Comparison of ENCODE assay signal across 27 cellular contexts in genomic region chr18:74268933-74269620, GRCh38. TPM values are rescaled to one million over a fixed set of nuclear protein-coding genes. Genes with fewer than 3 reads are reported as not detected.
DNase-seq lines count a peak whose midpoint lies in the region; ATAC-seq and TF ChIP-seq lines count a peak whose summit lies in the region.
"Had no signal": no experiment of that assay in that cellular context is flagged by ENCODE, and none has a peak within 500 bp of the region (broad histone marks: within the 10 kb centered on the region; RNA-seq: fewer than 3 reads in every experiment).

No MANE protein-coding gene starts in this region.

- peaks cover 45% of the 10 kb centered on the region for H3K36me3 Mint-ChIP-seq in WTC11
- peaks cover 1% of the 10 kb centered on the region for H3K36me3 Mint-ChIP-seq in mesothelial cell of epicardium
- no peaks in the 10 kb centered on the region for H3K36me3 Mint-ChIP-seq in activated CD4-positive, alpha-beta T cell treated with anti-CD3 and anti-CD28 coated beads for 36 hours (ENCODE audit: low read depth)
- H3K36me3 Mint-ChIP-seq: natural killer cell treated with Interleukin-12 subunit alpha and Interleukin-12 subunit beta and Interleukin-15 and Interleukin-18, amount 100 ng/mL, for 72 hours had no signal

- no peak overlapping the region for H3K4me2 ChIP-seq in hepatocyte
- H3K4me2 ChIP-seq: KMS-11 had no signal

- WGBS in hepatocyte (ENCODE audit: low lambda C conversion rate, missing lambda C conversion rate), result 71% methylated on average over 11 of the region's 11 CpGs

- H3K4me3 ChIP-seq in BE2C (ENCODE audit: low read depth, low read length), result no peak overlapping the region
- no peak overlapping the region for H3K4me3 ChIP-seq in hepatocyte
- H3K4me3 ChIP-seq: coronary artery, GM12878 had no signal

- POLR2A ChIA-PET in WTC11 (lab: Charles Lee), result no interaction called here
- POLR2A ChIA-PET in activated CD4-positive, alpha-beta T cell treated with anti-CD3 and anti-CD28 coated beads for 36 hours (lab: Charles Lee), result no interaction called here

- peaks cover 88% of the 10 kb centered on the region for H3K79me2 ChIP-seq in hepatocyte

- H3K27me3 ChIP-seq in BE2C (no peaks in the 10 kb centered on the region), hepatocyte (no peaks in the 10 kb centered on the region)

- H3K4me1 ChIP-seq in BE2C, result peaks cover 4% of the 10 kb centered on the region
- H3K4me1 ChIP-seq in hepatocyte (ENCODE audit: insufficient read depth), result peaks cover 5% of the 10 kb centered on the region

- no peak overlapping the region for H2AFZ ChIP-seq in hepatocyte

- no peak overlapping the region for H3K27ac ChIP-seq in hepatocyte
- H3K27ac ChIP-seq: coronary artery, KMS-11 had no signal

- H3K9me3 ChIP-seq in BE2C (no peaks in the 10 kb centered on the region), hepatocyte (ENCODE audit: low read depth) (no peaks in the 10 kb centered on the region)

- H3K4me1 Mint-ChIP-seq in WTC11, result peaks cover 51% of the 10 kb centered on the region
- H3K4me1 Mint-ChIP-seq in mesothelial cell of epicardium, result peaks cover 14% of the 10 kb centered on the region
- peaks cover 5% of the 10 kb centered on the region for H3K4me1 Mint-ChIP-seq in activated CD4-positive, alpha-beta T cell treated with anti-CD3 and anti-CD28 coated beads for 36 hours

- CTCF ChIA-PET in WTC11 (lab: Charles Lee), result no interaction called here
- CTCF ChIA-PET in activated CD4-positive, alpha-beta T cell treated with anti-CD3 and anti-CD28 coated beads for 36 hours (lab: Charles Lee), result no interaction called here

- H3K9me2 ChIP-seq in hepatocyte (replicated peaks; ENCODE audit: insufficient read depth), result no peaks in the 10 kb centered on the region

- intact Hi-C loops in left ventricle myocardium superior (cut with micrococcal nuclease), result no loop called here
- intact Hi-C loops in activated CD4-positive, alpha-beta T cell treated with anti-CD3 and anti-CD28 coated beads for 36 hours (cut with DNase I, micrococcal nuclease), result no loop called here

- H3K27ac Mint-ChIP-seq in WTC11, result peak overlapping the region; percentile 77
- peak overlapping the region; percentile 0 for H3K27ac Mint-ChIP-seq in mesothelial cell of epicardium
- no peak overlapping the region for H3K27ac Mint-ChIP-seq in activated CD4-positive, alpha-beta T cell treated with anti-CD3 and anti-CD28 coated beads for 36 hours
- H3K27ac Mint-ChIP-seq: endodermal cell; natural killer cell treated with Interleukin-12 subunit alpha and Interleukin-12 subunit beta and Interleukin-15 and Interleukin-18, amount 100 ng/mL, for 72 hours had no signal

- DNase-seq in BE2C, result peak; percentile 72
- no peak for DNase-seq in WTC11 (ENCODE audit: low spot score)
- DNase-seq in left ventricle myocardium superior, result peak; percentile 48
- no peak for DNase-seq in mesothelial cell of epicardium (ENCODE audit: low spot score in 2 of 2, unreplicated experiment in 2 of 2)
- DNase-seq in hepatocyte (ENCODE audit: low spot score), result no peak
- DNase-seq in NCI-H1105 treated with DMSO at 0.1 percent for 48 hours (lab: John Stamatoyannopoulos, UW), result no peak
- DNase-seq in activated CD4-positive, alpha-beta T cell treated with anti-CD3 and anti-CD28 coated beads for 36 hours, result no peak
- DNase-seq: ACHN; activated CD4-positive, CD25-positive, alpha-beta regulatory T cell treated with anti-CD3 and anti-CD28 coated beads, Interleukin-2, amount 50 U/mL, for 72 hours; activated naive CD4-positive, alpha-beta T cell treated with anti-CD3 and anti-CD28 coated beads, Interleukin-2, amount 50 U/mL, for 16 hours; activated T-cell treated with anti-CD3 and anti-CD28 coated beads, Interleukin-2, amount 50 U/mL, for 48 hours; endodermal cell; GOT3; NCI-H1048; NCI-H1930; NCI-H446 treated with DMSO at 0.1 percent for 48 hours; stimulated activated CD4-positive, alpha-beta T cell treated with anti-CD3 and anti-CD28 coated beads, Interleukin-1b, Interleukin-23, amount 100 ng/mL, for 48 hours; stimulated activated naive CD4-positive, alpha-beta T cell had no signal

- no peak overlapping the region for H3K4me3 Mint-ChIP-seq in WTC11
- H3K4me3 Mint-ChIP-seq in mesothelial cell of epicardium, result no peak overlapping the region
- no peak overlapping the region for H3K4me3 Mint-ChIP-seq in activated CD4-positive, alpha-beta T cell treated with anti-CD3 and anti-CD28 coated beads for 36 hours
- H3K4me3 Mint-ChIP-seq: endodermal cell; natural killer cell treated with Interleukin-12 subunit alpha and Interleukin-12 subunit beta and Interleukin-15 and Interleukin-18, amount 100 ng/mL, for 72 hours had no signal

- H3K27me3 Mint-ChIP-seq in WTC11 (ENCODE audit: low read depth) (no peaks in the 10 kb centered on the region), mesothelial cell of epicardium (ENCODE audit: low read depth) (no peaks in the 10 kb centered on the region)
- H3K27me3 Mint-ChIP-seq in activated CD4-positive, alpha-beta T cell treated with anti-CD3 and anti-CD28 coated beads for 36 hours, result no peaks in the 10 kb centered on the region
- H3K27me3 Mint-ChIP-seq: natural killer cell treated with Interleukin-12 subunit alpha and Interleukin-12 subunit beta and Interleukin-15 and Interleukin-18, amount 100 ng/mL, for 72 hours had no signal

- ATAC-seq in WTC11 (no peak), left ventricle myocardium superior (peak; percentile 89), GM21381 (IDR thresholded peaks at IDR 0.05; ENCODE audit: unreplicated experiment) (no peak)
- ATAC-seq in activated CD4-positive, alpha-beta T cell treated with anti-CD3 and anti-CD28 coated beads for 36 hours, result no peak
- ATAC-seq: GM12878; natural killer cell treated with Interleukin-12 subunit alpha and Interleukin-12 subunit beta and Interleukin-15 and Interleukin-18, amount 100 ng/mL, for 72 hours had no signal

- H4K20me1 ChIP-seq in hepatocyte (ENCODE audit: insufficient read depth, poor library complexity, severe bottlenecking), result no peaks in the 10 kb centered on the region

- H3K9me3 Mint-ChIP-seq in WTC11 (no peaks in the 10 kb centered on the region), mesothelial cell of epicardium (no peaks in the 10 kb centered on the region)
- H3K9me3 Mint-ChIP-seq in activated CD4-positive, alpha-beta T cell treated with anti-CD3 and anti-CD28 coated beads for 36 hours (ENCODE audit: low read depth), result no peaks in the 10 kb centered on the region
- H3K9me3 Mint-ChIP-seq: endodermal cell; natural killer cell treated with Interleukin-12 subunit alpha and Interleukin-12 subunit beta and Interleukin-15 and Interleukin-18, amount 100 ng/mL, for 72 hours had no signal

- TF ChIP-seq CTCF in BE2C (IDR thresholded peaks at IDR 0.05; ENCODE audit: low read depth, low read length) (no peak), WTC11 (IDR thresholded peaks at IDR 0.05) (no peak), mesothelial cell of epicardium (IDR thresholded peaks at IDR 0.05; ENCODE audit: unreplicated experiment) (no peak), hepatocyte (IDR thresholded peaks at IDR 0.05; ENCODE audit: poor library complexity) (no peak)

- H3K36me3 ChIP-seq in BE2C (no peaks in the 10 kb centered on the region), hepatocyte (replicated peaks; ENCODE audit: insufficient read depth, low read depth) (no peaks in the 10 kb centered on the region)

TF ChIP-seq in WTC11, 78 proteins besides CTCF, POLR2A, EP300 and RAD21 (continues in another document):
- TF ChIP-seq GTF2I (CRISPR knock-in tag; conservative IDR thresholded peaks at IDR 0.05) (no peak), CBFB (CRISPR knock-in tag; IDR thresholded peaks at IDR 0.05; ENCODE audit: low read depth) (no peak), RELA (CRISPR knock-in tag; IDR thresholded peaks at IDR 0.05; ENCODE audit: borderline replicate concordance) (no peak), CREB1 (CRISPR knock-in tag; IDR thresholded peaks at IDR 0.05) (no peak), ZNF281 (CRISPR knock-in tag; IDR thresholded peaks at IDR 0.05) (no peak), ZNF138 (CRISPR knock-in tag; conservative IDR thresholded peaks at IDR 0.05) (no peak), IRF2 (CRISPR knock-in tag; IDR thresholded peaks at IDR 0.05; ENCODE audit: borderline replicate concordance, low read depth) (no peak), ZNF219 (CRISPR knock-in tag; IDR thresholded peaks at IDR 0.05; ENCODE audit: borderline replicate concordance) (no peak), GABPB1 (CRISPR knock-in tag; IDR thresholded peaks at IDR 0.05) (no peak), SMAD4 (CRISPR knock-in tag; IDR thresholded peaks at IDR 0.05) (no peak)

RNA-seq across cellular contexts. Expression of gene CYB5A, which starts 22.7 kb away (rescaled TPM):
- polyA plus RNA-seq in BE2C (2012; ENCODE audit: insufficient read depth, insufficient read length, low read depth), result 163 TPM
- total RNA-seq in WTC11 (2021) (127 to 170 TPM (median 159 TPM) in 3 replicates), left ventricle myocardium superior (103 TPM), mesothelial cell of epicardium (36.5 to 46.5 TPM (median 37.6 TPM) in 3 replicates), hepatocyte (259 and 273 TPM in 2 replicates)
- polyA plus RNA-seq in hepatocyte, result 358 and 457 TPM in 2 replicates
- total RNA-seq in activated CD4-positive, alpha-beta T cell treated with anti-CD3 and anti-CD28 coated beads for 36 hours, result 10 to 100 TPM; 53.1 to 61.4 TPM

RNA-seq across cellular contexts. Expression of gene C18orf63, which starts 46.6 kb away (rescaled TPM):
- 0.17 TPM for polyA plus RNA-seq in BE2C (2012; ENCODE audit: insufficient read depth, insufficient read length, low read depth)
- total RNA-seq in WTC11 (2021), result not detected in 3 replicates
- not detected for total RNA-seq in left ventricle myocardium superior
- total RNA-seq in mesothelial cell of epicardium, result not detected in 3 replicates
- not detected in 2 replicates for total RNA-seq in hepatocyte
- not detected in 2 replicates for polyA plus RNA-seq in hepatocyte
- not detected for total RNA-seq in activated CD4-positive, alpha-beta T cell treated with anti-CD3 and anti-CD28 coated beads for 36 hours
- total RNA-seq: activated CD8-positive, alpha-beta memory T cell treated with anti-CD3 and anti-CD28 coated beads for 36 hours; endodermal cell; fibroblast of lung; GM12878; HT-29; mesenteric fat pad; natural killer cell treated with Interleukin-12 subunit alpha and Interleukin-12 subunit beta and Interleukin-15 and Interleukin-18, amount 100 ng/mL, for 72 hours had no signal
- polyA plus RNA-seq: fibroblast of lung, GM12878 had no signal

Comparison
In these comparisons a context has a peak if more than half of its experiments do, and no peak if none do; other contexts are left out.
1. DNase-seq: peak in BE2C (single experiment) and left ventricle myocardium superior (single experiment); none in WTC11 (single experiment), mesothelial cell of epicardium (0 of 2), hepatocyte (single experiment), NCI-H1105 treated with DMSO at 0.1 percent for 48 hours (single experiment) and activated CD4-positive, alpha-beta T cell treated with anti-CD3 and anti-CD28 coated beads for 36 hours (single experiment).